ENCODE assay signal across 10 cellular contexts in genomic region chr15:92306662-92307061, GRCh38.
DNase-seq lines count a peak whose midpoint lies in the region; ATAC-seq and TF ChIP-seq lines count a peak whose summit lies in the region.
"Had no signal": no experiment of that assay in that cellular context is flagged by ENCODE, and none has a peak within 500 bp of the region (broad histone marks: within the 10 kb centered on the region; RNA-seq: fewer than 3 reads in every experiment).

No MANE protein-coding gene starts in this region.

- peaks cover 3% of the 10 kb centered on the region for H3K27me3 ChIP-seq in HL-60 (ENCODE audit: insufficient read depth, poor library complexity, severe bottlenecking)
- peaks cover 47% of the 10 kb centered on the region for H3K27me3 ChIP-seq in gastroesophageal sphincter

- POLR2A ChIA-PET in activated CD4-positive, alpha-beta T cell treated with anti-CD3 and anti-CD28 coated beads, Interleukin-2, amount 10 ng/mL, durations not matched to agents 7 days and 5 days (lab: Charles Lee): no interaction called here

- DNase-seq in D341Med (ENCODE audit: low spot score) (peak; percentile 47), HL-60 (ENCODE audit: low read depth in 1 of 2, low spot score in 1 of 2) (peak in 1 of 2 experiments; percentile 0), SK-N-DZ (ENCODE audit: low spot score) (peak; percentile 72), islet precursor cell (peak; percentile 63)
- DNase-seq in activated CD4-positive, alpha-beta T cell treated with anti-CD3 and anti-CD28 coated beads, Interleukin-2, amount 10 ng/mL, durations not matched to agents 7 days and 5 days: no peak
- DNase-seq: substantia nigra had no signal

- ATAC-seq in esophagus mucosa (no peak), gastroesophageal sphincter (no peak), HG03469 (IDR thresholded peaks at IDR 0.05; ENCODE audit: unreplicated experiment) (no peak)
- ATAC-seq: activated naive CD4-positive, alpha-beta T cell treated with anti-CD3 and anti-CD28 coated beads, Interleukin-2, amount 50 U/mL, for 72 hours had no signal

- H3K4me1 Mint-ChIP-seq in activated CD4-positive, alpha-beta T cell treated with anti-CD3 and anti-CD28 coated beads, Interleukin-2, amount 10 ng/mL, durations not matched to agents 7 days and 5 days: no peaks in the 10 kb centered on the region

- no peaks in the 10 kb centered on the region for H3K4me1 ChIP-seq in gastroesophageal sphincter

- TF ChIP-seq CTCF in HL-60 (IDR thresholded peaks at IDR 0.05; ENCODE audit: insufficient read depth, low read length): peak; percentile 13
- TF ChIP-seq CTCF in gastroesophageal sphincter (IDR thresholded peaks at IDR 0.05): no peak

- H3K4me3 Mint-ChIP-seq in activated CD4-positive, alpha-beta T cell treated with anti-CD3 and anti-CD28 coated beads, Interleukin-2, amount 10 ng/mL, durations not matched to agents 7 days and 5 days: no peak overlapping the region

- peaks cover 23% of the 10 kb centered on the region for H3K27me3 Mint-ChIP-seq in activated CD4-positive, alpha-beta T cell treated with anti-CD3 and anti-CD28 coated beads, Interleukin-2, amount 10 ng/mL, durations not matched to agents 7 days and 5 days

- H3K9me3 ChIP-seq in gastroesophageal sphincter: peaks cover 0 to 7% (median 0%) of the 10 kb centered on the region in 3 donors

- no peaks in the 10 kb centered on the region for H3K36me3 ChIP-seq in gastroesophageal sphincter

- H3K36me3 Mint-ChIP-seq in activated CD4-positive, alpha-beta T cell treated with anti-CD3 and anti-CD28 coated beads, Interleukin-2, amount 10 ng/mL, durations not matched to agents 7 days and 5 days (ENCODE audit: low read depth): no peaks in the 10 kb centered on the region

- H3K9me3 Mint-ChIP-seq in activated CD4-positive, alpha-beta T cell treated with anti-CD3 and anti-CD28 coated beads, Interleukin-2, amount 10 ng/mL, durations not matched to agents 7 days and 5 days: no peaks in the 10 kb centered on the region

- H3K27ac ChIP-seq in HL-60 (replicated peaks): no peak overlapping the region
- no peak overlapping the region for H3K27ac ChIP-seq in gastroesophageal sphincter

- H3K4me3 ChIP-seq in HL-60 (replicated peaks; ENCODE audit: insufficient read depth, low read length) (no peak overlapping the region), gastroesophageal sphincter (no peak overlapping the region)

- no peak for TF ChIP-seq EP300 in gastroesophageal sphincter (IDR thresholded peaks at IDR 0.05)

- WGBS in gastroesophageal sphincter (ENCODE audit: low coverage in 1 of 2), 2 donors: 9 to 14% methylated on average over 4 of the region's 4 CpGs

- H3K27ac Mint-ChIP-seq in activated CD4-positive, alpha-beta T cell treated with anti-CD3 and anti-CD28 coated beads, Interleukin-2, amount 10 ng/mL, durations not matched to agents 7 days and 5 days: no peak overlapping the region
- H3K27ac Mint-ChIP-seq: activated naive CD4-positive, alpha-beta T cell treated with anti-CD3 and anti-CD28 coated beads, Interleukin-2, amount 50 U/mL, for 72 hours had no signal

- CTCF ChIA-PET in activated CD4-positive, alpha-beta T cell treated with anti-CD3 and anti-CD28 coated beads, Interleukin-2, amount 10 ng/mL, durations not matched to agents 7 days and 5 days (lab: Charles Lee): no interaction called here

- no peak for TF ChIP-seq POLR2A in gastroesophageal sphincter (IDR thresholded peaks at IDR 0.05)
